In genomic region chr12:65996146-65996545, GRCh38 we compare ENCODE assay signal across 22 cellular contexts.
"Had no signal": no experiment of that assay in that cellular context is flagged by ENCODE, and none has a peak within 500 bp of the region (broad histone marks: within the 10 kb centered on the region; RNA-seq: fewer than 3 reads in every experiment).

No MANE protein-coding gene starts in this region.

- H3K27ac ChIP-seq: dorsolateral prefrontal cortex, epithelial cell of prostate, esophagus squamous epithelium, parathyroid adenoma, prostate gland, stomach, thoracic aorta, transverse colon had no signal

- DNase-seq: cortex of kidney; dorsolateral prefrontal cortex; effector CD8-positive, alpha-beta T cell; esophagus squamous epithelium; foreskin fibroblast; immature natural killer cell; kidney; left cardiac atrium; left ventricle myocardium superior; mesendoderm; naive B cell; occipital lobe; stimulated activated naive CD4-positive, alpha-beta T cell; stomach; substantia nigra; transverse colon had no signal

- ATAC-seq: left cardiac atrium, left ventricle myocardium superior, sciatic nerve had no signal

- H3K79me2 ChIP-seq: parathyroid adenoma had no signal

- H3K9me3 ChIP-seq: esophagus squamous epithelium, prostate gland, stomach, thoracic aorta, transverse colon had no signal

- H3K9ac ChIP-seq: parathyroid adenoma had no signal

- H2AFZ ChIP-seq: parathyroid adenoma had no signal

- H3K4me3 ChIP-seq: dorsolateral prefrontal cortex, esophagus squamous epithelium, lung, prostate gland, stomach, thoracic aorta, transverse colon had no signal

- H3K36me3 ChIP-seq: esophagus squamous epithelium, prostate gland, stomach, thoracic aorta, transverse colon had no signal

- H3K4me1 ChIP-seq: esophagus squamous epithelium, parathyroid adenoma, prostate gland, stomach, transverse colon had no signal
